In genomic region chr17:38892620-38893019, GRCh38 we compare ENCODE assay signal across 16 cellular contexts.
DNase-seq lines count a peak whose midpoint lies in the region; ATAC-seq and TF ChIP-seq lines count a peak whose summit lies in the region.
"Had no signal": no experiment of that assay in that cellular context is flagged by ENCODE, and none has a peak within 500 bp of the region (broad histone marks: within the 10 kb centered on the region; RNA-seq: fewer than 3 reads in every experiment).

No MANE protein-coding gene starts in this region.

- H3K4me3 Mint-ChIP-seq in effector memory CD8-positive, alpha-beta T cell, result peak overlapping the region; percentile 70 to 78
- H3K4me3 Mint-ChIP-seq in stimulated activated memory B cell treated with anti-CD40 and anti-IgM and Interleukin-4, amounts not matched to agents 10 μg/mL and 1 μg/mL and 100 μg/mL, for 72 hours, result no peak overlapping the region
- H3K4me3 Mint-ChIP-seq: GM23338 had no signal

- ATAC-seq in effector memory CD8-positive, alpha-beta T cell (replicated peaks), result no peak
- no peak for ATAC-seq in stimulated activated memory B cell treated with anti-CD40 and anti-IgM and Interleukin-4, amounts not matched to agents 10 μg/mL and 1 μg/mL and 100 μg/mL, for 72 hours
- ATAC-seq in HG03565 (IDR thresholded peaks at IDR 0.05; ENCODE audit: unreplicated experiment) (no peak), HG02973 (IDR thresholded peaks at IDR 0.05; ENCODE audit: unreplicated experiment) (no peak)
- ATAC-seq: gastrocnemius medialis, GM23338 had no signal

- peak overlapping the region; percentile 37; the same call in 1 of the 2 replicates for H3K27ac ChIP-seq in RWPE1
- H3K27ac ChIP-seq: PC-9 had no signal

- peak; percentile 59 for DNase-seq in activated CD8-positive, alpha-beta memory T cell treated with anti-CD3 and anti-CD28 coated beads for 24 hours
- no peak for DNase-seq in activated CD8-positive, alpha-beta memory T cell treated with anti-CD3 and anti-CD28 coated beads, Interleukin-2, amount 50 U/mL, for 4 hours
- DNase-seq in RWPE1 (ENCODE audit: low spot score), result no peak
- DNase-seq in effector memory CD8-positive, alpha-beta T cell, result no peak
- DNase-seq in D341Med (ENCODE audit: low spot score), result no peak
- DNase-seq: central memory CD4-positive, alpha-beta T cell; gastrocnemius medialis; NCI-H187 treated with DMSO at 0.1 percent for 48 hours; NCI-H526 treated with DMSO at 0.1 percent for 48 hours; PC-9; SK-N-SH; thyroid gland had no signal

- POLR2A ChIA-PET in RWPE1 (lab: Yijun Ruan, JAX; ENCODE audit: low non-redundant PET), result no interaction called here

- peak overlapping the region; percentile 93 to 96 for H3K27ac Mint-ChIP-seq in effector memory CD8-positive, alpha-beta T cell
- peak overlapping the region; percentile 86 for H3K27ac Mint-ChIP-seq in stimulated activated memory B cell treated with anti-CD40 and anti-IgM and Interleukin-4, amounts not matched to agents 10 μg/mL and 1 μg/mL and 100 μg/mL, for 72 hours
- H3K27ac Mint-ChIP-seq: GM23338 had no signal

- peaks cover 60 to 74% of the 10 kb centered on the region in 2 donors for H3K4me1 Mint-ChIP-seq in effector memory CD8-positive, alpha-beta T cell (ENCODE audit: low read depth in 2 of 2)
- H3K4me1 Mint-ChIP-seq in stimulated activated memory B cell treated with anti-CD40 and anti-IgM and Interleukin-4, amounts not matched to agents 10 μg/mL and 1 μg/mL and 100 μg/mL, for 72 hours, result peaks cover 55% of the 10 kb centered on the region

- no peaks in the 10 kb centered on the region for H3K9me3 Mint-ChIP-seq in effector memory CD8-positive, alpha-beta T cell
- H3K9me3 Mint-ChIP-seq in stimulated activated memory B cell treated with anti-CD40 and anti-IgM and Interleukin-4, amounts not matched to agents 10 μg/mL and 1 μg/mL and 100 μg/mL, for 72 hours, result no peaks in the 10 kb centered on the region
- H3K9me3 Mint-ChIP-seq: GM23338 had no signal

- CTCF ChIA-PET in RWPE1 (lab: Yijun Ruan, JAX), result no interaction called here

- H3K36me3 Mint-ChIP-seq in effector memory CD8-positive, alpha-beta T cell (ENCODE audit: insufficient read depth), result peaks cover 86% of the 10 kb centered on the region
- peaks cover 52% of the 10 kb centered on the region for H3K36me3 Mint-ChIP-seq in stimulated activated memory B cell treated with anti-CD40 and anti-IgM and Interleukin-4, amounts not matched to agents 10 μg/mL and 1 μg/mL and 100 μg/mL, for 72 hours

- no peaks in the 10 kb centered on the region for H3K27me3 Mint-ChIP-seq in effector memory CD8-positive, alpha-beta T cell
- no peaks in the 10 kb centered on the region for H3K27me3 Mint-ChIP-seq in stimulated activated memory B cell treated with anti-CD40 and anti-IgM and Interleukin-4, amounts not matched to agents 10 μg/mL and 1 μg/mL and 100 μg/mL, for 72 hours

- no peak for TF ChIP-seq CTCF in RWPE1 (conservative IDR thresholded peaks at IDR 0.05; ENCODE audit: low read depth)
